In genomic region chr19:39937094-39937493, GRCh38 we compare ENCODE assay signal across 15 cellular contexts. TPM values are rescaled to one million over a fixed set of nuclear protein-coding genes. Genes with fewer than 3 reads are reported as not detected.
A peak's percentile ranks its signal among the peaks of the same experiment; 100 is the strongest.
DNase-seq lines count a peak whose midpoint lies in the region; ATAC-seq and TF ChIP-seq lines count a peak whose summit lies in the region.
"Had no signal": no experiment of that assay in that cellular context is flagged by ENCODE, and none has a peak within 500 bp of the region (broad histone marks: within the 10 kb centered on the region; RNA-seq: fewer than 3 reads in every experiment).

No MANE protein-coding gene starts in this region.

- no peaks in the 10 kb centered on the region for H3K27me3 ChIP-seq in CD4-positive, alpha-beta memory T cell (ENCODE audit: insufficient read depth, low read length)
- peaks cover 0 to 41% (median 0%) of the 10 kb centered on the region in 9 donors for H3K27me3 ChIP-seq in heart left ventricle

- H3K27ac Mint-ChIP-seq in CD4-positive, alpha-beta memory T cell: peak overlapping the region; percentile 70 to 90 (median 86)
- H3K27ac Mint-ChIP-seq: WTC11 had no signal

- peaks cover 0 to 23% (median 16%) of the 10 kb centered on the region in 8 donors for H3K9me3 Mint-ChIP-seq in CD4-positive, alpha-beta memory T cell
- H3K9me3 Mint-ChIP-seq: WTC11 had no signal

- intact Hi-C loops in CD4-positive, alpha-beta memory T cell (cut with micrococcal nuclease): no loop called here
- intact Hi-C loops in heart left ventricle (cut with DNase I): no loop called here

- CTCF ChIA-PET in CD4-positive, alpha-beta memory T cell (lab: Charles Lee; ENCODE audit: partially characterized antibody): interaction anchor here (1.7 to 5.3 kb wide), 3 partner anchors 10 to 33 kb away, joined by 3 to 51 read pairs (median 8); partner anchors contain the start of gene PSMC4

- POLR2A ChIA-PET in CD4-positive, alpha-beta memory T cell (lab: Charles Lee; ENCODE audit: partially characterized antibody): interaction anchor here (0.9 to 4.3 kb wide), 7 partner anchors 9 to 33 kb away, joined by 3 to 42 read pairs (median 4); partner anchors contain the start of gene PSMC4

- TF ChIP-seq POLR2A in heart left ventricle (IDR thresholded peaks at IDR 0.05): no peak

- peak overlapping the region in 6 of 8 donors; percentile 5 to 83 (median 49) for H3K4me3 Mint-ChIP-seq in CD4-positive, alpha-beta memory T cell
- H3K4me3 Mint-ChIP-seq: WTC11 had no signal

- peaks cover 68% of the 10 kb centered on the region for H3K4me1 ChIP-seq in CD4-positive, alpha-beta memory T cell (ENCODE audit: insufficient read depth, low read length)
- peaks cover 0 to 57% (median 0%) of the 10 kb centered on the region in 12 donors for H3K4me1 ChIP-seq in heart left ventricle
- H3K4me1 ChIP-seq: BE2C had no signal

- H3K36me3 Mint-ChIP-seq in CD4-positive, alpha-beta memory T cell: peaks cover 6 to 7% of the 10 kb centered on the region in 2 donors
- H3K36me3 Mint-ChIP-seq: WTC11 had no signal

- H3K27me3 Mint-ChIP-seq in CD4-positive, alpha-beta memory T cell: no peaks in the 10 kb centered on the region

- peaks cover 53 to 83% (median 67%) of the 10 kb centered on the region in 4 donors for H3K4me1 Mint-ChIP-seq in CD4-positive, alpha-beta memory T cell

- ATAC-seq in HG03342 (IDR thresholded peaks at IDR 0.05; ENCODE audit: unreplicated experiment) (no peak), HG02852 (IDR thresholded peaks at IDR 0.05; ENCODE audit: unreplicated experiment) (no peak), heart left ventricle (no peak)
- ATAC-seq: WTC11 had no signal

- whole genome bisulfite sequencing in heart left ventricle, 4 donors: 59 to 74% (median 67%) methylated on average over 2 of the region's 2 CpGs

- no peak for TF ChIP-seq CTCF in heart left ventricle (IDR thresholded peaks at IDR 0.05)

- no peaks in the 10 kb centered on the region for H3K9me3 ChIP-seq in CD4-positive, alpha-beta memory T cell (ENCODE audit: control insufficient read depth in 1 of 2, low read length in 2 of 2)
- H3K9me3 ChIP-seq in heart left ventricle: peaks cover 0 to 17% (median 6%) of the 10 kb centered on the region in 12 donors
- H3K9me3 ChIP-seq: BE2C had no signal

- peak overlapping the region; percentile 27 for H3K27ac ChIP-seq in CD4-positive, alpha-beta memory T cell (ENCODE audit: low read depth, low read length)
- peak overlapping the region; percentile 71 for H3K27ac ChIP-seq in angular gyrus (ENCODE audit: low read depth, low read length)
- peak overlapping the region in 1 of 12 donors; percentile 18 for H3K27ac ChIP-seq in heart left ventricle
- H3K27ac ChIP-seq: GM23248 had no signal

- H3K36me3 ChIP-seq in CD4-positive, alpha-beta memory T cell (ENCODE audit: insufficient read depth, low read length): no peaks in the 10 kb centered on the region
- no peaks in the 10 kb centered on the region for H3K36me3 ChIP-seq in heart left ventricle
- H3K36me3 ChIP-seq: BE2C had no signal

- H3K4me3 ChIP-seq in CD4-positive, alpha-beta memory T cell (ENCODE audit: low read length in 2 of 2): no peak overlapping the region
- no peak overlapping the region for H3K4me3 ChIP-seq in heart left ventricle
- H3K4me3 ChIP-seq: GM23248 had no signal

- DNase-seq in CD4-positive, alpha-beta memory T cell: peak; percentile 37 to 78 (median 44)
- peak; percentile 59 to 61 for DNase-seq in activated CD4-positive, alpha-beta T cell treated with anti-CD3 and anti-CD28 coated beads for 4 hours
- DNase-seq in stimulated activated CD4-positive, alpha-beta T cell treated with anti-CD3 and anti-CD28 coated beads, Interleukin-4, amount 100 ng/mL, for 4 hours: peak; percentile 22 to 69
- DNase-seq in SHP77 (lab: John Stamatoyannopoulos, UW) (no peak), heart left ventricle (no peak)
- DNase-seq: BE2C, cortex of kidney, glutamatergic neuron, GM23248, NCI-H1417 treated with DMSO at 0.1 percent for 48 hours, OCI-M1 had no signal

RNA-seq across cellular contexts. Expression of gene FCGBP, which starts 2.7 kb away (rescaled TPM):
- total RNA-seq in CD4-positive, alpha-beta memory T cell: 10 to 100 TPM; 74.4 to 79.4 TPM
- under 1 TPM; 0.10 to 0.65 TPM for polyA plus RNA-seq in CD4-positive, alpha-beta memory T cell
- total RNA-seq in heart left ventricle: 10 to 100 TPM in 3 of 9 donors, 1 to 10 TPM in 5, under 1 TPM in 1; 0.85 to 44.4 (median 6.3) TPM
- 1 to 10 TPM in 1 of 2 donors, under 1 TPM in 1; 0.76 to 1.2 TPM for polyA plus RNA-seq in heart left ventricle
- total RNA-seq: GM23248 had no signal
- polyA plus RNA-seq: GM23248 had no signal

RNA-seq across cellular contexts. Expression of gene PSMC4, which starts 33.9 kb away (rescaled TPM):
- 10 to 100 TPM; 53.1 to 56.3 TPM for total RNA-seq in CD4-positive, alpha-beta memory T cell
- polyA plus RNA-seq in CD4-positive, alpha-beta memory T cell: 100 to 1,000 TPM in 1 of 2 donors, 10 to 100 TPM in 1; 96.4 to 135 TPM
- total RNA-seq in heart left ventricle: 100 to 1,000 TPM in 1 of 9 donors, 10 to 100 TPM in 8; 58.5 to 112 (median 78.6) TPM
- polyA plus RNA-seq in heart left ventricle: 100 to 1,000 TPM in 1 of 2 donors, 10 to 100 TPM in 1; 65.9 to 120 TPM

RNA-seq across cellular contexts. Expression of gene ZNF546, which starts 59.8 kb away (rescaled TPM):
- total RNA-seq in CD4-positive, alpha-beta memory T cell: 10 to 100 TPM; 17.5 to 18.4 TPM
- 1 to 10 TPM; 2.9 TPM for polyA plus RNA-seq in CD4-positive, alpha-beta memory T cell
- total RNA-seq in heart left ventricle: 10 to 100 TPM in 3 of 9 donors, 1 to 10 TPM in 6; 4.2 to 14.4 (median 9.2) TPM
- polyA plus RNA-seq in heart left ventricle: 1 to 10 TPM; 1.4 to 4.5 TPM

Comparison
In these comparisons a context has a peak if more than half of its experiments do, and no peak if none do; other contexts are left out.
1. DNase-seq: peak in CD4-positive, alpha-beta memory T cell (5 of 5), activated CD4-positive, alpha-beta T cell treated with anti-CD3 and anti-CD28 coated beads for 4 hours (2 of 2) and stimulated activated CD4-positive, alpha-beta T cell treated with anti-CD3 and anti-CD28 coated beads, Interleukin-4, amount 100 ng/mL, for 4 hours (2 of 2); none in SHP77 (0 of 2) and heart left ventricle (0 of 5).